ENCODE assay signal across 12 cellular contexts in genomic region chr2:219243291-219243761, GRCh38. TPM values are rescaled to one million over a fixed set of nuclear protein-coding genes. Genes with fewer than 3 reads are reported as not detected.
DNase-seq lines count a peak whose midpoint lies in the region; ATAC-seq and TF ChIP-seq lines count a peak whose summit lies in the region.
"Had no signal": no experiment of that assay in that cellular context is flagged by ENCODE, and none has a peak within 500 bp of the region (broad histone marks: within the 10 kb centered on the region; RNA-seq: fewer than 3 reads in every experiment).

No MANE protein-coding gene starts in this region.

- no peaks in the 10 kb centered on the region for H3K27me3 Mint-ChIP-seq in activated naive CD4-positive, alpha-beta T cell treated with anti-CD3 and anti-CD28 coated beads, Interleukin-2, amount 50 U/mL, for 24 hours
- no peaks in the 10 kb centered on the region for H3K27me3 Mint-ChIP-seq in type B pancreatic cell

- H3K9me3 ChIP-seq in colonic mucosa (no peaks in the 10 kb centered on the region), mucosa of stomach (ENCODE audit: control insufficient read depth, low read length) (no peaks in the 10 kb centered on the region)
- H3K9me3 ChIP-seq: BLaER1 had no signal

- H3K4me3 ChIP-seq in colonic mucosa: peak overlapping the region; percentile 19
- no peak overlapping the region for H3K4me3 ChIP-seq in mucosa of stomach (ENCODE audit: low read length)
- H3K4me3 ChIP-seq: BLaER1, hepatocyte had no signal

- no peaks in the 10 kb centered on the region for H3K36me3 Mint-ChIP-seq in activated naive CD4-positive, alpha-beta T cell treated with anti-CD3 and anti-CD28 coated beads, Interleukin-2, amount 50 U/mL, for 24 hours
- peaks cover 0 to 6% of the 10 kb centered on the region in 2 donors for H3K36me3 Mint-ChIP-seq in activated naive CD4-positive, alpha-beta T cell treated with anti-CD3 and anti-CD28 coated beads, Interleukin-2, amount 50 U/mL, for 72 hours
- no peaks in the 10 kb centered on the region for H3K36me3 Mint-ChIP-seq in type B pancreatic cell

- H3K27me3 ChIP-seq in colonic mucosa (no peaks in the 10 kb centered on the region), mucosa of stomach (ENCODE audit: control insufficient read depth, insufficient read depth, low read length) (no peaks in the 10 kb centered on the region)
- H3K27me3 ChIP-seq: BLaER1, hepatocyte had no signal

- peaks cover 45% of the 10 kb centered on the region for H3K4me1 Mint-ChIP-seq in activated naive CD4-positive, alpha-beta T cell treated with anti-CD3 and anti-CD28 coated beads, Interleukin-2, amount 50 U/mL, for 24 hours
- H3K4me1 Mint-ChIP-seq in type B pancreatic cell (ENCODE audit: unreplicated experiment): no peaks in the 10 kb centered on the region

- intact Hi-C loops in colonic mucosa (cut with DNase I): no loop called here

- H3K4me1 ChIP-seq in colonic mucosa (peaks cover 16% of the 10 kb centered on the region), mucosa of stomach (ENCODE audit: control insufficient read depth, insufficient read depth, low read length) (peaks cover 32% of the 10 kb centered on the region)

- H3K27ac Mint-ChIP-seq in activated naive CD4-positive, alpha-beta T cell treated with anti-CD3 and anti-CD28 coated beads, Interleukin-2, amount 50 U/mL, for 24 hours: no peak overlapping the region
- no peak overlapping the region for H3K27ac Mint-ChIP-seq in activated naive CD4-positive, alpha-beta T cell treated with anti-CD3 and anti-CD28 coated beads, Interleukin-2, amount 50 U/mL, for 72 hours
- no peak overlapping the region for H3K27ac Mint-ChIP-seq in type B pancreatic cell

- H3K36me3 ChIP-seq in colonic mucosa: no peaks in the 10 kb centered on the region
- H3K36me3 ChIP-seq in mucosa of stomach (ENCODE audit: control insufficient read depth, insufficient read depth, low read length): no peaks in the 10 kb centered on the region

- peak overlapping the region in 1 of 2 donors; percentile 55 for H3K9ac ChIP-seq in colonic mucosa (ENCODE audit: low read depth in 2 of 2, low read length in 2 of 2)
- H3K9ac ChIP-seq in mucosa of stomach (ENCODE audit: low read length): peak overlapping the region; percentile 12
- H3K9ac ChIP-seq: BLaER1 had no signal

- DNase-seq in activated naive CD4-positive, alpha-beta T cell treated with anti-CD3 and anti-CD28 coated beads, Interleukin-2, amount 50 U/mL, for 72 hours (ENCODE audit: low spot score in 2 of 2): no peak
- DNase-seq in colonic mucosa (peak; percentile 60), type B pancreatic cell (ENCODE audit: extremely low spot score, unreplicated experiment) (no peak), caudate nucleus (lab: John Stamatoyannopoulos, UW) (no peak)
- DNase-seq: stimulated activated CD4-positive, alpha-beta T cell treated with anti-CD3 and anti-CD28 coated beads, Interleukin-12 subunit alpha, Interleukin-12 subunit beta, amount 100 ng/mL, for 4 hours had no signal

- H3K27ac ChIP-seq in colonic mucosa: no peak overlapping the region
- H3K27ac ChIP-seq in caudate nucleus (ENCODE audit: low read depth, low read length): no peak overlapping the region
- H3K27ac ChIP-seq: BLaER1, hepatocyte had no signal

- TF ChIP-seq CTCF in colonic mucosa (IDR thresholded peaks at IDR 0.05): no peak
- TF ChIP-seq CTCF in type B pancreatic cell (conservative IDR thresholded peaks at IDR 0.05): no peak

- no peak for ATAC-seq in activated naive CD4-positive, alpha-beta T cell treated with anti-CD3 and anti-CD28 coated beads, Interleukin-2, amount 50 U/mL, for 72 hours
- ATAC-seq in HG03469 (IDR thresholded peaks at IDR 0.05; ENCODE audit: unreplicated experiment) (no peak), GM19328 (IDR thresholded peaks at IDR 0.05; ENCODE audit: unreplicated experiment) (no peak)

- H3K4me3 Mint-ChIP-seq in activated naive CD4-positive, alpha-beta T cell treated with anti-CD3 and anti-CD28 coated beads, Interleukin-2, amount 50 U/mL, for 24 hours: peak overlapping the region; percentile 55
- peak overlapping the region; percentile 72 for H3K4me3 Mint-ChIP-seq in type B pancreatic cell

- no peaks in the 10 kb centered on the region for H3K9me3 Mint-ChIP-seq in activated naive CD4-positive, alpha-beta T cell treated with anti-CD3 and anti-CD28 coated beads, Interleukin-2, amount 50 U/mL, for 24 hours
- H3K9me3 Mint-ChIP-seq in activated naive CD4-positive, alpha-beta T cell treated with anti-CD3 and anti-CD28 coated beads, Interleukin-2, amount 50 U/mL, for 72 hours: no peaks in the 10 kb centered on the region
- H3K9me3 Mint-ChIP-seq in type B pancreatic cell: no peaks in the 10 kb centered on the region

RNA-seq across cellular contexts. Expression of gene GLB1L, which starts 1.9 kb away (rescaled TPM):
- total RNA-seq in activated naive CD4-positive, alpha-beta T cell treated with anti-CD3 and anti-CD28 coated beads, Interleukin-2, amount 50 U/mL, for 72 hours: 1 to 10 TPM; 2.7 to 6.1 TPM
- total RNA-seq in colonic mucosa (1 to 10 TPM; 2.1 to 2.5 TPM), type B pancreatic cell (ENCODE audit: low replicate concordance) (4.4 and 16.1 TPM in 2 replicates)

RNA-seq across cellular contexts. Expression of gene STK16, which starts 2.0 kb away (rescaled TPM):
- total RNA-seq in activated naive CD4-positive, alpha-beta T cell treated with anti-CD3 and anti-CD28 coated beads, Interleukin-2, amount 50 U/mL, for 72 hours: 10 to 100 TPM; 25.8 to 36.9 TPM
- 10 to 100 TPM; 30.1 to 35.8 TPM for total RNA-seq in colonic mucosa
- total RNA-seq in type B pancreatic cell (ENCODE audit: low replicate concordance): 34.2 and 37.5 TPM in 2 replicates

RNA-seq across cellular contexts. Expression of gene TUBA4B, which starts 9.7 kb away (rescaled TPM):
- total RNA-seq in activated naive CD4-positive, alpha-beta T cell treated with anti-CD3 and anti-CD28 coated beads, Interleukin-2, amount 50 U/mL, for 72 hours: not detected
- not detected for total RNA-seq in colonic mucosa
- not detected in 2 replicates for total RNA-seq in type B pancreatic cell (ENCODE audit: low replicate concordance)
- total RNA-seq: bronchial epithelial cell had no signal

RNA-seq across cellular contexts. Expression of gene TUBA4A, which starts 10.4 kb away (rescaled TPM):
- 100 to 1,000 TPM; 240 to 410 TPM for total RNA-seq in activated naive CD4-positive, alpha-beta T cell treated with anti-CD3 and anti-CD28 coated beads, Interleukin-2, amount 50 U/mL, for 72 hours
- 100 to 1,000 TPM in 1 of 2 donors, 10 to 100 TPM in 1; 68.4 to 149 TPM for total RNA-seq in colonic mucosa
- 25.4 and 81.1 TPM in 2 replicates for total RNA-seq in type B pancreatic cell (ENCODE audit: low replicate concordance)

RNA-seq across cellular contexts. Expression of gene ANKZF1, which starts 13.7 kb away (rescaled TPM):
- 100 to 1,000 TPM; 168 to 178 TPM for total RNA-seq in activated naive CD4-positive, alpha-beta T cell treated with anti-CD3 and anti-CD28 coated beads, Interleukin-2, amount 50 U/mL, for 72 hours
- total RNA-seq in colonic mucosa (10 to 100 TPM; 56.7 to 67.1 TPM), type B pancreatic cell (ENCODE audit: low replicate concordance) (58.7 and 58.8 TPM in 2 replicates)
